In the genomic region with DNA sequence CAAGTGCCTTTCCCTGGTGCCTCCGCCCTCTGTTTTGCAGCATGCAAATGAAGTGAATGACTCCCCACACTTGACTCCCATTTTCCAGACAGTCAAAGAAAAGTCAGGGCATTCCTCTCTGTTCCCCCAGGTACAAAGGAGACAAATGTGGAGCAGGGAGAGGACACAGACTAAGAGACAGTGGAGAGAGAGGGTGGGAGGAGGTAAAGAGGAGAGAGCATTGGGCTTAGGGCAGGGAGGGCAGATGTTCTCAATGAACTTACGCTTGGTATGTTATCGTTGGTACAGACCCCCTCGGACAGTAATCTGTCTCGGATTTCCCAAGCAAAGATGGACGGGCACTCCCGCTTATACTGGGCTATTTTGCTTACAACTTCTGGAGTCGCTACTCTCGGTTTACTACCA, we compare ENCODE assay signal across 22 cellular contexts. TPM values are rescaled to one million over a fixed set of nuclear protein-coding genes. Genes with fewer than 3 reads are reported as not detected.
A peak's percentile ranks its signal among the peaks of the same experiment; 100 is the strongest.
DNase-seq lines count a peak whose midpoint lies in the region; ATAC-seq and TF ChIP-seq lines count a peak whose summit lies in the region.
"Had no signal": no experiment of that assay in that cellular context is flagged by ENCODE, and none has a peak within 500 bp of the region (broad histone marks: within the 10 kb centered on the region; RNA-seq: fewer than 3 reads in every experiment).

No MANE protein-coding gene starts in this region.

- no peak overlapping the region for H2BK15ac ChIP-seq in mesendoderm (replicated peaks; ENCODE audit: low read depth)

- no peak overlapping the region for H3K23ac ChIP-seq in mesendoderm (ENCODE audit: low read length)

- H2BK120ac ChIP-seq in mesendoderm (ENCODE audit: low read depth, low read length) = no peak overlapping the region

- WGBS in mesendoderm (ENCODE audit: extremely low coverage, insufficient coverage, low lambda C conversion rate) = no CpG with 5 or more reads among the region's 9 CpGs

- no peak for TF ChIP-seq CTCF in brain (conservative IDR thresholded peaks at IDR 0.05)

- H3K56ac ChIP-seq in mesendoderm (ENCODE audit: low read length) = no peak overlapping the region

- H4K8ac ChIP-seq in mesendoderm (ENCODE audit: low read depth, low read length) = no peak overlapping the region

- H3K4me3 Mint-ChIP-seq in activated naive CD4-positive, alpha-beta T cell treated with anti-CD3 and anti-CD28 coated beads, Interleukin-2, amount 10 ng/mL, durations not matched to agents 7 days and 5 days = no peak overlapping the region
- peak overlapping the region; percentile 75 to 96 (median 91) for H3K4me3 Mint-ChIP-seq in brain
- H3K4me3 Mint-ChIP-seq: HFFc6 had no signal

- no peak overlapping the region for H3K27ac ChIP-seq in mesendoderm (ENCODE audit: low read depth, low read length)
- H3K27ac ChIP-seq: C4-2B, GM23248, SK-N-MC had no signal

- H4K5ac ChIP-seq in mesendoderm (ENCODE audit: low read length) = no peak overlapping the region

- DNase-seq in activated naive CD4-positive, alpha-beta T cell treated with anti-CD3 and anti-CD28 coated beads, Interleukin-2, amount 10 ng/mL, durations not matched to agents 7 days and 5 days = no peak
- no peak for DNase-seq in activated naive CD4-positive, alpha-beta T cell treated with anti-CD3 and anti-CD28 coated beads, Interleukin-2, amount 50 U/mL, for 72 hours (ENCODE audit: low spot score in 2 of 2)
- DNase-seq in mesendoderm (peak; percentile 16), NCI-H526 treated with DMSO at 0.1 percent for 48 hours (lab: John Stamatoyannopoulos, UW) (no peak), NCI-H2107 treated with DMSO at 0.1 percent for 48 hours (lab: John Stamatoyannopoulos, UW; ENCODE audit: unreplicated experiment) (no peak)
- DNase-seq in activated CD4-positive, alpha-beta T cell treated with anti-CD3 and anti-CD28 coated beads for 48 hours = no peak
- DNase-seq: COR-L47, DMS153, GM23248, HFFc6, MG63, NCI-H1092 treated with DMSO at 0.1 percent for 48 hours, NCI-H1694, NCI-H2107, NCI-H82 had no signal

- no peak overlapping the region for H2BK5ac ChIP-seq in mesendoderm (ENCODE audit: low read length)

- H3K18ac ChIP-seq in mesendoderm (ENCODE audit: low read length) = no peak overlapping the region

- ATAC-seq in activated naive CD4-positive, alpha-beta T cell treated with anti-CD3 and anti-CD28 coated beads, Interleukin-2, amount 50 U/mL, for 72 hours = no peak
- ATAC-seq in GM19324 (IDR thresholded peaks at IDR 0.05; ENCODE audit: low FRiP score, unreplicated experiment) = no peak
- ATAC-seq: GM12878, Panc1, Right ventricle myocardium inferior had no signal

- H3K4me2 ChIP-seq in mesendoderm (ENCODE audit: low read length) = no peak overlapping the region

- peaks cover 24% of the 10 kb centered on the region for H3K36me3 Mint-ChIP-seq in activated naive CD4-positive, alpha-beta T cell treated with anti-CD3 and anti-CD28 coated beads, Interleukin-2, amount 10 ng/mL, durations not matched to agents 7 days and 5 days
- peaks cover 32 to 58% of the 10 kb centered on the region in 2 donors for H3K36me3 Mint-ChIP-seq in activated naive CD4-positive, alpha-beta T cell treated with anti-CD3 and anti-CD28 coated beads, Interleukin-2, amount 50 U/mL, for 72 hours
- peaks cover 52% of the 10 kb centered on the region for H3K36me3 Mint-ChIP-seq in brain

- H3K4me1 ChIP-seq in mesendoderm (ENCODE audit: control insufficient read depth, low read depth, low read length) = peaks cover 3% of the 10 kb centered on the region

- no peaks in the 10 kb centered on the region for H3K79me2 ChIP-seq in mesendoderm (ENCODE audit: control insufficient read depth, insufficient read depth, low read length)

- no peaks in the 10 kb centered on the region for H3K9me3 Mint-ChIP-seq in activated naive CD4-positive, alpha-beta T cell treated with anti-CD3 and anti-CD28 coated beads, Interleukin-2, amount 10 ng/mL, durations not matched to agents 7 days and 5 days
- H3K9me3 Mint-ChIP-seq in activated naive CD4-positive, alpha-beta T cell treated with anti-CD3 and anti-CD28 coated beads, Interleukin-2, amount 50 U/mL, for 72 hours = peaks cover 13% of the 10 kb centered on the region in 2 donors
- peaks cover 0 to 16% (median 0%) of the 10 kb centered on the region in 5 experiments for H3K9me3 Mint-ChIP-seq in brain
- H3K9me3 Mint-ChIP-seq: HFFc6 had no signal

- no peak overlapping the region for H2AK5ac ChIP-seq in mesendoderm (ENCODE audit: low read length)

- H3K27ac Mint-ChIP-seq in activated naive CD4-positive, alpha-beta T cell treated with anti-CD3 and anti-CD28 coated beads, Interleukin-2, amount 10 ng/mL, durations not matched to agents 7 days and 5 days = peak overlapping the region; percentile 13
- no peak overlapping the region for H3K27ac Mint-ChIP-seq in activated naive CD4-positive, alpha-beta T cell treated with anti-CD3 and anti-CD28 coated beads, Interleukin-2, amount 50 U/mL, for 72 hours
- peak overlapping the region; percentile 73 to 99 (median 88) for H3K27ac Mint-ChIP-seq in brain
- H3K27ac Mint-ChIP-seq: HFFc6 had no signal

- H3K27me3 Mint-ChIP-seq in activated naive CD4-positive, alpha-beta T cell treated with anti-CD3 and anti-CD28 coated beads, Interleukin-2, amount 10 ng/mL, durations not matched to agents 7 days and 5 days = peaks cover 97% of the 10 kb centered on the region
- peaks cover 35% of the 10 kb centered on the region for H3K27me3 Mint-ChIP-seq in brain

- CTCF ChIA-PET in activated naive CD4-positive, alpha-beta T cell treated with anti-CD3 and anti-CD28 coated beads, Interleukin-2, amount 10 ng/mL, durations not matched to agents 7 days and 5 days (lab: Charles Lee) = no interaction called here

- H3K4ac ChIP-seq in mesendoderm (ENCODE audit: low read depth, low read length) = no peak overlapping the region

- no peaks in the 10 kb centered on the region for H3K79me1 ChIP-seq in mesendoderm (ENCODE audit: low read length)

- no peak overlapping the region for H3K9ac ChIP-seq in mesendoderm (ENCODE audit: low read length)
- H3K9ac ChIP-seq: GM23248 had no signal

- H3K4me1 Mint-ChIP-seq in activated naive CD4-positive, alpha-beta T cell treated with anti-CD3 and anti-CD28 coated beads, Interleukin-2, amount 10 ng/mL, durations not matched to agents 7 days and 5 days = peaks cover 24% of the 10 kb centered on the region
- H3K4me1 Mint-ChIP-seq in brain = peaks cover 83% of the 10 kb centered on the region

- no peaks in the 10 kb centered on the region for H3K36me3 ChIP-seq in mesendoderm (ENCODE audit: control insufficient read depth, insufficient read depth, low read length)

- no peak overlapping the region for H3K4me3 ChIP-seq in mesendoderm (ENCODE audit: low read length)
- H3K4me3 ChIP-seq: GM12878, GM23248, MG63, SK-N-MC had no signal

- peaks cover 86% of the 10 kb centered on the region for H3K27me3 ChIP-seq in mesendoderm (ENCODE audit: insufficient read depth, low read length, poor library complexity)
- H3K27me3 ChIP-seq: MG63 had no signal

RNA-seq across cellular contexts. Expression of a gene that starts 9.8 kb away (rescaled TPM):
- total RNA-seq in activated naive CD4-positive, alpha-beta T cell treated with anti-CD3 and anti-CD28 coated beads, Interleukin-2, amount 50 U/mL, for 72 hours = under 1 TPM in 1 of 2 donors, not detected in 1; 0.39 TPM
- polyA plus RNA-seq in brain (ENCODE audit: insufficient read depth, low read depth, low replicate concordance) = 16.7 TPM
- polyA plus RNA-seq in mesendoderm (2013, experiment 1 of 2) = 0.32 TPM
- polyA plus RNA-seq in mesendoderm (2013, experiment 2 of 2) = 0.24 TPM
- total RNA-seq: GM23248, Right ventricle myocardium inferior had no signal

Comparison
In these comparisons a context has a peak if more than half of its experiments do, and no peak if none do; other contexts are left out.
1. H3K27ac Mint-ChIP-seq: peak in activated naive CD4-positive, alpha-beta T cell treated with anti-CD3 and anti-CD28 coated beads, Interleukin-2, amount 10 ng/mL, durations not matched to agents 7 days and 5 days (single experiment) and brain (5 of 5); none in activated naive CD4-positive, alpha-beta T cell treated with anti-CD3 and anti-CD28 coated beads, Interleukin-2, amount 50 U/mL, for 72 hours (0 of 2).